1 cellular context compared by ENCODE assay signal in the genomic region with DNA sequence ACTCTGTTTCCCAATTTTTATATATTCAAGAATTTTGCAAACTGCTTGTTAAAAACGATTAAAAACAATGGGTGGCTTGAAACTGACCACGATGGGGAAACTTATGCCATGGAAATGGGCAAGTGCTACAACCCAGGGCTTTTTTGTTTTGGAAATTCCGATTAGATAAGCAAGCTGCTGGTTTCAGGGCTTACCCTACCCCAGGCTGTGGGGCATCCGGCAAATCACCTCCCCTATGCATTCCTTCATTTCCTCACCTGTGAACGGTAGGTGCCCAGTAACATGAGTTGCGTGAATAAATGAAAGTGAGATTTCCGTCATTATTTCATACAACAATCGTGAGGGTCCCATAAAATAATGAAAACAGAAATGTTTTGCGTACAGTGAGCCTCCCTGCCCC.
TF ChIP-seq lines count a peak whose summit lies in the region.

No MANE protein-coding gene starts in this region.

TF ChIP-seq in GM23338, 12 proteins besides CTCF, POLR2A, EP300 and RAD21 (continued from another document):
- TF ChIP-seq, protein P1, sequence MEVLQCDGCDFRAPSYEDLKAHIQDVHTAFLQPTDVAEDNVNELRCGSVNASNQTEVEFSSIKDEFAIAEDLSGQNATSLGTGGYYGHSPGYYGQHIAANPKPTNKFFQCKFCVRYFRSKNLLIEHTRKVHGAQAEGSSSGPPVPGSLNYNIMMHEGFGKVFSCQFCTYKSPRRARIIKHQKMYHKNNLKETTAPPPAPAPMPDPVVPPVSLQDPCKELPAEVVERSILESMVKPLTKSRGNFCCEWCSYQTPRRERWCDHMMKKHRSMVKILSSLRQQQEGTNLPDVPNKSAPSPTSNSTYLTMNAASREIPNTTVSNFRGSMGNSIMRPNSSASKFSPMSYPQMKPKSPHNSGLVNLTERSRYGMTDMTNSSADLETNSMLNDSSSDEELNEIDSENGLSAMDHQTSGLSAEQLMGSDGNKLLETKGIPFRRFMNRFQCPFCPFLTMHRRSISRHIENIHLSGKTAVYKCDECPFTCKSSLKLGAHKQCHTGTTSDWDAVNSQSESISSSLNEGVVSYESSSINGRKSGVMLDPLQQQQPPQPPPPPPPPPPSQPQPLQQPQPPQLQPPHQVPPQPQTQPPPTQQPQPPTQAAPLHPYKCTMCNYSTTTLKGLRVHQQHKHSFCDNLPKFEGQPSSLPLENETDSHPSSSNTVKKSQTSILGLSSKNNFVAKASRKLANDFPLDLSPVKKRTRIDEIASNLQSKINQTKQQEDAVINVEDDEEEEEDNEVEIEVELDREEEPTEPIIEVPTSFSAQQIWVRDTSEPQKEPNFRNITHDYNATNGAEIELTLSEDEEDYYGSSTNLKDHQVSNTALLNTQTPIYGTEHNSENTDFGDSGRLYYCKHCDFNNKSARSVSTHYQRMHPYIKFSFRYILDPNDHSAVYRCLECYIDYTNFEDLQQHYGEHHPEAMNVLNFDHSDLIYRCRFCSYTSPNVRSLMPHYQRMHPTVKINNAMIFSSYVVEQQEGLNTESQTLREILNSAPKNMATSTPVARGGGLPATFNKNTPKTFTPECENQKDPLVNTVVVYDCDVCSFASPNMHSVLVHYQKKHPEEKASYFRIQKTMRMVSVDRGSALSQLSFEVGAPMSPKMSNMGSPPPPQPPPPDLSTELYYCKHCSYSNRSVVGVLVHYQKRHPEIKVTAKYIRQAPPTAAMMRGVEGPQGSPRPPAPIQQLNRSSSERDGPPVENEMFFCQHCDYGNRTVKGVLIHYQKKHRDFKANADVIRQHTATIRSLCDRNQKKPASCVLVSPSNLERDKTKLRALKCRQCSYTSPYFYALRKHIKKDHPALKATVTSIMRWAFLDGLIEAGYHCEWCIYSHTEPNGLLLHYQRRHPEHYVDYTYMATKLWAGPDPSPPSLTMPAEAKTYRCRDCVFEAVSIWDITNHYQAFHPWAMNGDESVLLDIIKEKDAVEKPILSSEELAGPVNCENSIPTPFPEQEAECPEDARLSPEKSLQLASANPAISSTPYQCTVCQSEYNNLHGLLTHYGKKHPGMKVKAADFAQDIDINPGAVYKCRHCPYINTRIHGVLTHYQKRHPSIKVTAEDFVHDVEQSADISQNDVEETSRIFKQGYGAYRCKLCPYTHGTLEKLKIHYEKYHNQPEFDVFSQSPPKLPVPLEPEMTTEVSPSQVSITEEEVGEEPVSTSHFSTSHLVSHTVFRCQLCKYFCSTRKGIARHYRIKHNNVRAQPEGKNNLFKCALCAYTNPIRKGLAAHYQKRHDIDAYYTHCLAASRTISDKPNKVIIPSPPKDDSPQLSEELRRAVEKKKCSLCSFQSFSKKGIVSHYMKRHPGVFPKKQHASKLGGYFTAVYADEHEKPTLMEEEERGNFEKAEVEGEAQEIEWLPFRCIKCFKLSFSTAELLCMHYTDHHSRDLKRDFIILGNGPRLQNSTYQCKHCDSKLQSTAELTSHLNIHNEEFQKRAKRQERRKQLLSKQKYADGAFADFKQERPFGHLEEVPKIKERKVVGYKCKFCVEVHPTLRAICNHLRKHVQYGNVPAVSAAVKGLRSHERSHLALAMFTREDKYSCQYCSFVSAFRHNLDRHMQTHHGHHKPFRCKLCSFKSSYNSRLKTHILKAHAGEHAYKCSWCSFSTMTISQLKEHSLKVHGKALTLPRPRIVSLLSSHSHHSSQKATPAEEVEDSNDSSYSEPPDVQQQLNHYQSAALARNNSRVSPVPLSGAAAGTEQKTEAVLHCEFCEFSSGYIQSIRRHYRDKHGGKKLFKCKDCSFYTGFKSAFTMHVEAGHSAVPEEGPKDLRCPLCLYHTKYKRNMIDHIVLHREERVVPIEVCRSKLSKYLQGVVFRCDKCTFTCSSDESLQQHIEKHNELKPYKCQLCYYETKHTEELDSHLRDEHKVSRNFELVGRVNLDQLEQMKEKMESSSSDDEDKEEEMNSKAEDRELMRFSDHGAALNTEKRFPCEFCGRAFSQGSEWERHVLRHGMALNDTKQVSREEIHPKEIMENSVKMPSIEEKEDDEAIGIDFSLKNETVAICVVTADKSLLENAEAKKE (CRISPR knock-in tag; IDR thresholded peaks at IDR 0.05): no peak
- TF ChIP-seq STAT1 (IDR thresholded peaks at IDR 0.05; ENCODE audit: unreplicated experiment): no peak
- no peak for TF ChIP-seq CREB1 (CRISPR knock-in tag; IDR thresholded peaks at IDR 0.05; ENCODE audit: low read depth)
- TF ChIP-seq, protein P2, sequence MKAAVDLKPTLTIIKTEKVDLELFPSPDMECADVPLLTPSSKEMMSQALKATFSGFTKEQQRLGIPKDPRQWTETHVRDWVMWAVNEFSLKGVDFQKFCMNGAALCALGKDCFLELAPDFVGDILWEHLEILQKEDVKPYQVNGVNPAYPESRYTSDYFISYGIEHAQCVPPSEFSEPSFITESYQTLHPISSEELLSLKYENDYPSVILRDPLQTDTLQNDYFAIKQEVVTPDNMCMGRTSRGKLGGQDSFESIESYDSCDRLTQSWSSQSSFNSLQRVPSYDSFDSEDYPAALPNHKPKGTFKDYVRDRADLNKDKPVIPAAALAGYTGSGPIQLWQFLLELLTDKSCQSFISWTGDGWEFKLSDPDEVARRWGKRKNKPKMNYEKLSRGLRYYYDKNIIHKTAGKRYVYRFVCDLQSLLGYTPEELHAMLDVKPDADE (IDR thresholded peaks at IDR 0.05): no peak
- TF ChIP-seq, protein P3, sequence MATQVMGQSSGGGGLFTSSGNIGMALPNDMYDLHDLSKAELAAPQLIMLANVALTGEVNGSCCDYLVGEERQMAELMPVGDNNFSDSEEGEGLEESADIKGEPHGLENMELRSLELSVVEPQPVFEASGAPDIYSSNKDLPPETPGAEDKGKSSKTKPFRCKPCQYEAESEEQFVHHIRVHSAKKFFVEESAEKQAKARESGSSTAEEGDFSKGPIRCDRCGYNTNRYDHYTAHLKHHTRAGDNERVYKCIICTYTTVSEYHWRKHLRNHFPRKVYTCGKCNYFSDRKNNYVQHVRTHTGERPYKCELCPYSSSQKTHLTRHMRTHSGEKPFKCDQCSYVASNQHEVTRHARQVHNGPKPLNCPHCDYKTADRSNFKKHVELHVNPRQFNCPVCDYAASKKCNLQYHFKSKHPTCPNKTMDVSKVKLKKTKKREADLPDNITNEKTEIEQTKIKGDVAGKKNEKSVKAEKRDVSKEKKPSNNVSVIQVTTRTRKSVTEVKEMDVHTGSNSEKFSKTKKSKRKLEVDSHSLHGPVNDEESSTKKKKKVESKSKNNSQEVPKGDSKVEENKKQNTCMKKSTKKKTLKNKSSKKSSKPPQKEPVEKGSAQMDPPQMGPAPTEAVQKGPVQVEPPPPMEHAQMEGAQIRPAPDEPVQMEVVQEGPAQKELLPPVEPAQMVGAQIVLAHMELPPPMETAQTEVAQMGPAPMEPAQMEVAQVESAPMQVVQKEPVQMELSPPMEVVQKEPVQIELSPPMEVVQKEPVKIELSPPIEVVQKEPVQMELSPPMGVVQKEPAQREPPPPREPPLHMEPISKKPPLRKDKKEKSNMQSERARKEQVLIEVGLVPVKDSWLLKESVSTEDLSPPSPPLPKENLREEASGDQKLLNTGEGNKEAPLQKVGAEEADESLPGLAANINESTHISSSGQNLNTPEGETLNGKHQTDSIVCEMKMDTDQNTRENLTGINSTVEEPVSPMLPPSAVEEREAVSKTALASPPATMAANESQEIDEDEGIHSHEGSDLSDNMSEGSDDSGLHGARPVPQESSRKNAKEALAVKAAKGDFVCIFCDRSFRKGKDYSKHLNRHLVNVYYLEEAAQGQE (IDR thresholded peaks at IDR 0.05; ENCODE audit: unreplicated experiment): no peak
- TF ChIP-seq EZH2 (IDR thresholded peaks at IDR 0.05; ENCODE audit: low read depth, unreplicated experiment): no peak
- no peak for TF ChIP-seq EZH2phosphoT487 (IDR thresholded peaks at IDR 0.05; ENCODE audit: unreplicated experiment)
- TF ChIP-seq ZNF331 (CRISPR knock-in tag; IDR thresholded peaks at IDR 0.05; ENCODE audit: low read depth): no peak
- TF ChIP-seq ZNF114 (CRISPR knock-in tag; IDR thresholded peaks at IDR 0.05): no peak
